In genomic region chr10:114917927-114918672, GRCh38 we compare ENCODE assay signal across 13 cellular contexts. TPM values are rescaled to one million over a fixed set of nuclear protein-coding genes. Genes with fewer than 3 reads are reported as not detected.
DNase-seq lines count a peak whose midpoint lies in the region; TF ChIP-seq lines count a peak whose summit lies in the region.
"Had no signal": no experiment of that assay in that cellular context is flagged by ENCODE, and none has a peak within 500 bp of the region (broad histone marks: within the 10 kb centered on the region; RNA-seq: fewer than 3 reads in every experiment).

No MANE protein-coding gene starts in this region.

- POLR2A ChIA-PET in PC-9 (lab: Charles Lee; ENCODE audit: unreplicated experiment), result interaction anchor here (0.6 to 0.7 kb wide), 2 partner anchors 420 to 864 kb away, joined by 3 to 5 read pairs; no protein-coding TSS in a partner anchor

- no peaks in the 10 kb centered on the region for H3K27me3 ChIP-seq in PC-9 (ENCODE audit: insufficient read depth, low read depth)

- H3K36me3 ChIP-seq in PC-9 (ENCODE audit: low read depth), result no peaks in the 10 kb centered on the region
- H3K36me3 ChIP-seq: prostate gland had no signal

- H3K4me3 ChIP-seq in PC-9, result no peak overlapping the region
- H3K4me3 ChIP-seq in epithelial cell of proximal tubule (ENCODE audit: low read depth, low read length), result no peak overlapping the region
- H3K4me3 ChIP-seq: prostate gland had no signal

- peak overlapping the region; percentile 45; the same call in 1 of the 2 replicates for H2AFZ ChIP-seq in PC-9

- intact Hi-C loops in PC-9 (cut with micrococcal nuclease; ENCODE audit: unreplicated experiment), result no loop called here

- H3F3A ChIP-seq in PC-9 (ENCODE audit: insufficient read depth, low read depth), result no peaks in the 10 kb centered on the region

- H3K9me2 ChIP-seq in PC-9 (ENCODE audit: insufficient read depth), result no peaks in the 10 kb centered on the region

- no peaks in the 10 kb centered on the region for H3K79me2 ChIP-seq in PC-9 (ENCODE audit: low read depth)

- no peaks in the 10 kb centered on the region for H3K9me3 ChIP-seq in PC-9 (ENCODE audit: insufficient read depth, low read depth)
- H3K9me3 ChIP-seq: prostate gland had no signal

- H3K4me1 ChIP-seq in PC-9 (replicated peaks; ENCODE audit: insufficient read depth), result peaks cover 13% of the 10 kb centered on the region; the same call in 1 of the 2 replicates
- H3K4me1 ChIP-seq: prostate gland had no signal

- CTCF ChIA-PET in PC-9 (lab: Charles Lee), result no interaction called here

- no TSS peak for BruUV-seq in PC-9 (replicated peaks; lab: Mats Ljungman, UMichigan)

- H4K20me1 ChIP-seq in PC-9 (ENCODE audit: insufficient read depth), result no peaks in the 10 kb centered on the region

- DNase-seq in NCI-H1417 (lab: John Stamatoyannopoulos, UW), result peak in 2 of 3 experiments; percentile 14 to 53
- DNase-seq in NCI-H1417 treated with DMSO at 0.1 percent for 48 hours (lab: John Stamatoyannopoulos, UW), result no peak
- DNase-seq in PC-9, result peak; percentile 2 to 75
- peak; percentile 96 for DNase-seq in epithelial cell of proximal tubule (ENCODE audit: low read depth)
- peak; percentile 99 for DNase-seq in renal cortical epithelial cell (ENCODE audit: low read depth)
- DNase-seq in DMS 273 (lab: John Stamatoyannopoulos, UW; ENCODE audit: unreplicated experiment), result no peak
- DNase-seq in effector CD4-positive, alpha-beta T cell, result no peak
- DNase-seq in activated CD4-positive, alpha-beta T cell treated with anti-CD3 and anti-CD28 coated beads, Interleukin-2, amount 50 U/mL, for 4 hours, result no peak
- DNase-seq: activated B cell treated with CpG ODN at 0.5 μM for 24 hours, COR-L47, hippocampal formation had no signal

- H3K4me2 ChIP-seq in PC-9, result peak overlapping the region; percentile 7; the same call in 1 of the 2 replicates

- TF ChIP-seq CTCF in PC-9 (conservative IDR thresholded peaks at IDR 0.05) (no peak), epithelial cell of proximal tubule (conservative IDR thresholded peaks at IDR 0.05; ENCODE audit: low read depth, low read length) (no peak)

- no peak overlapping the region for H3K27ac ChIP-seq in PC-9
- H3K27ac ChIP-seq: HL-60, prostate gland had no signal

RNA-seq across cellular contexts. Expression of gene TRUB1, which starts 19.9 kb away (rescaled TPM):
- total RNA-seq in PC-9 (2021), result 11.5 and 14.2 TPM in 2 replicates
- 41.4 and 53.7 TPM in 2 replicates for total RNA-seq in epithelial cell of proximal tubule
- 47.0 and 56.4 TPM in 2 replicates for total RNA-seq in renal cortical epithelial cell

Comparison
In these comparisons a context has a peak if more than half of its experiments do, and no peak if none do; other contexts are left out.
1. DNase-seq: peak in NCI-H1417 (2 of 3), PC-9 (2 of 2), epithelial cell of proximal tubule (single experiment) and renal cortical epithelial cell (single experiment); none in NCI-H1417 treated with DMSO at 0.1 percent for 48 hours (single experiment), DMS 273 (single experiment), effector CD4-positive, alpha-beta T cell (single experiment) and activated CD4-positive, alpha-beta T cell treated with anti-CD3 and anti-CD28 coated beads, Interleukin-2, amount 50 U/mL, for 4 hours (0 of 2).